In the genomic region with DNA sequence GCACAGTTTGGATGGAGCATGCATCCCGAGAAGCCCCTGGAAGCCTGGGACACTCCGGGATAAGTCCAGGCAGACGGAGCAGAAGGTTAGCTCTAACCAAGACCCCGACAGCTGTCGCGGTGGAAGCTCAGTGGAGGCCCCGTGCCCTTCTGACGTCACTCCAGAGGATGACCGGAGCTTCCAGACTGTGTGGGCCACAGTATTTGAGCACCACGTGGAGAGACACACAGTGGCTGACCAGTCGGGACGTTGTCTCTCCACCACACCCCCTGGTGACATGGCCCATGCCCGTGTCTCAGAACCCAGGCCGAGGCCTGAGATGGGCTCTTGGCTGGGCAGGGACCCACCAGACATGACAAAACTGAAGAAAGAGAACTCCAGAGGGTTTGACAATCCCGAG, we compare ENCODE assay signal across 23 cellular contexts.
"Had no signal": no experiment of that assay in that cellular context is flagged by ENCODE, and none has a peak within 500 bp of the region (broad histone marks: within the 10 kb centered on the region; RNA-seq: fewer than 3 reads in every experiment).

No MANE protein-coding gene starts in this region.

- FAIRE-seq: small intestine had no signal

- H3K4me2 ChIP-seq: hepatocyte had no signal

- H2AFZ ChIP-seq: hepatocyte had no signal

- H3K4me1 ChIP-seq: lower lobe of right lung, sigmoid colon, upper lobe of left lung had no signal

- H3K79me2 ChIP-seq: hepatocyte had no signal

- H3K27me3 ChIP-seq: hepatocyte, right atrium auricular region, sigmoid colon, thyroid gland, transverse colon, upper lobe of left lung, vagina had no signal

- H3K27ac ChIP-seq: hepatocyte, lower lobe of right lung, right atrium auricular region, sigmoid colon, transverse colon, upper lobe of left lung, vagina had no signal

- H3K4me3 ChIP-seq: hepatocyte, lower lobe of right lung, right atrium auricular region, sigmoid colon, thyroid gland, transverse colon, upper lobe of left lung, vagina had no signal

- DNase-seq: islet precursor cell; left ventricle myocardium superior; lower lobe of right lung; mammary epithelial cell; mesenchymal stem cell; naive thymus-derived CD8-positive, alpha-beta T cell; nucleus accumbens; sigmoid colon; small intestine; stimulated activated CD4-positive, alpha-beta T cell treated with anti-CD3 and anti-CD28 coated beads, Interleukin-1b, Interleukin-23, amount 100 ng/mL, for 48 hours; stimulated activated CD4-positive, alpha-beta T cell treated with anti-CD3 and anti-CD28 coated beads, Interleukin-2, amount 100 ng/mL, for 48 hours; stimulated activated CD4-positive, alpha-beta T cell treated with anti-CD3 and anti-CD28 coated beads, Interleukin-4, amount 100 ng/mL, for 4 hours; stimulated activated CD8-positive, alpha-beta memory T cell treated with anti-CD3 and anti-CD28 coated beads, Interleukin-4, amount 100 ng/mL, for 48 hours; stimulated activated naive CD4-positive, alpha-beta T cell treated with Interleukin-2 at 50 U/mL for 16 hours; stimulated activated naive CD8-positive, alpha-beta T cell treated with anti-CD3 and anti-CD28 coated beads, Interleukin-15, amount 100 ng/mL, for 72 hours; substantia nigra; transverse colon; upper lobe of left lung had no signal

- H3K9me3 ChIP-seq: lower lobe of right lung, right atrium auricular region, sigmoid colon, thyroid gland, transverse colon, upper lobe of left lung, vagina had no signal

- ATAC-seq: left ventricle myocardium superior; naive thymus-derived CD8-positive, alpha-beta T cell; stimulated activated memory B cell treated with anti-CD40 and anti-IgM and Interleukin-4, amounts not matched to agents 10 μg/mL and 1 μg/mL and 100 μg/mL, for 72 hours; stimulated activated naive CD8-positive, alpha-beta T cell treated with anti-CD3 and anti-CD28 coated beads, Interleukin-15, amount 100 ng/mL, for 72 hours had no signal
